28 cellular contexts compared by ENCODE assay signal in genomic region chr12:46486588-46486987, GRCh38.
"Had no signal": no experiment of that assay in that cellular context is flagged by ENCODE, and none has a peak within 500 bp of the region (broad histone marks: within the 10 kb centered on the region; RNA-seq: fewer than 3 reads in every experiment).

No MANE protein-coding gene starts in this region.

- ATAC-seq: stimulated activated naive CD8-positive, alpha-beta T cell treated with anti-CD3 and anti-CD28 coated beads, Interleukin-15, amount 100 ng/mL, for 72 hours had no signal

- H3K9me3 Mint-ChIP-seq: activated CD4-positive, alpha-beta memory T cell treated with anti-CD3 and anti-CD28 coated beads for 36 hours; activated naive CD4-positive, alpha-beta T cell treated with anti-CD3 and anti-CD28 coated beads for 36 hours; activated naive CD8-positive, alpha-beta T cell treated with anti-CD3 and anti-CD28 coated beads, Interleukin-2, amount 10 ng/mL, durations not matched to agents 7 days and 5 days; activated T-helper 1 cell treated with anti-CD3 and anti-CD28 coated beads, Interleukin-12 subunit alpha, Interleukin-12 subunit beta, Interleukin-2, Interleukin-4 antibody, amounts not matched to agents 30 ng/mL and 10 ng/mL and 1 ng/mL, durations not matched to agents 14 hours and 24 hours and 36 hours; brain; nephron progenitor cell; type B pancreatic cell had no signal

- H3K4me3 ChIP-seq: ascending aorta, cardiac muscle cell, colonic mucosa, left ventricle myocardium inferior, ovary, right lobe of liver, vagina had no signal

- H3K36me3 ChIP-seq: ascending aorta, cardiac muscle cell, colonic mucosa, left ventricle myocardium inferior, ovary, right lobe of liver, vagina had no signal

- H3K27ac Mint-ChIP-seq: activated CD4-positive, alpha-beta memory T cell treated with anti-CD3 and anti-CD28 coated beads for 36 hours; activated CD4-positive, alpha-beta T cell treated with anti-CD3 and anti-CD28 coated beads, Interleukin-2, amount 10 ng/mL, durations not matched to agents 24 days and 14 days; activated naive CD4-positive, alpha-beta T cell treated with anti-CD3 and anti-CD28 coated beads for 36 hours; activated naive CD8-positive, alpha-beta T cell treated with anti-CD3 and anti-CD28 coated beads, Interleukin-2, amount 10 ng/mL, durations not matched to agents 7 days and 5 days; activated T-helper 1 cell treated with anti-CD3 and anti-CD28 coated beads, Interleukin-12 subunit alpha, Interleukin-12 subunit beta, Interleukin-2, Interleukin-4 antibody, amounts not matched to agents 30 ng/mL and 10 ng/mL and 1 ng/mL, durations not matched to agents 14 hours and 24 hours and 36 hours; brain; naive B cell; nephron progenitor cell; progenitor cell of endocrine pancreas; stimulated activated naive CD8-positive, alpha-beta T cell treated with anti-CD3 and anti-CD28 coated beads, Interleukin-15, amount 100 ng/mL, for 72 hours; type B pancreatic cell had no signal

- H3K4me1 ChIP-seq: colonic mucosa had no signal

- H3K9me3 ChIP-seq: ascending aorta, colonic mucosa, left ventricle myocardium inferior, ovary, right lobe of liver, vagina had no signal

- H3K36me3 Mint-ChIP-seq: activated CD4-positive, alpha-beta memory T cell treated with anti-CD3 and anti-CD28 coated beads for 36 hours; brain; type B pancreatic cell had no signal

- H3K27ac ChIP-seq: ascending aorta, cardiac muscle cell, colonic mucosa, epithelial cell of prostate, left ventricle myocardium inferior, ovary, right lobe of liver, vagina had no signal

- DNase-seq: activated CD4-positive, alpha-beta memory T cell treated with anti-CD3 and anti-CD28 coated beads for 36 hours; activated CD4-positive, alpha-beta T cell treated with anti-CD3 and anti-CD28 coated beads, Interleukin-2, amount 10 ng/mL, durations not matched to agents 24 days and 14 days; activated CD4-positive, CD25-positive, alpha-beta regulatory T cell treated with anti-CD3 and anti-CD28 coated beads, Interleukin-2, amount 50 U/mL, for 72 hours; activated CD8-positive, alpha-beta memory T cell treated with anti-CD3 and anti-CD28 coated beads, Interleukin-2, amount 50 U/mL, for 4 hours; activated effector memory CD4-positive, alpha-beta T cell treated with anti-CD3 and anti-CD28 coated beads, Interleukin-2, amount 50 U/mL, for 16 hours; activated naive CD4-positive, alpha-beta T cell treated with anti-CD3 and anti-CD28 coated beads for 36 hours; activated naive CD8-positive, alpha-beta T cell treated with anti-CD3 and anti-CD28 coated beads, Interleukin-2, amount 10 ng/mL, durations not matched to agents 7 days and 5 days; activated T-cell treated with anti-CD3 and anti-CD28 coated beads, Interleukin-2, amount 50 U/mL, for 1 hour; cerebellar nuclear complex; colonic mucosa; effector CD8-positive, alpha-beta T cell; left ventricle myocardium inferior; naive B cell; nephron progenitor cell; ovary; right lobe of liver; stimulated activated CD4-positive, alpha-beta T cell treated with anti-CD3 and anti-CD28 coated beads, Interleukin-12 subunit alpha, Interleukin-12 subunit beta, amount 100 ng/mL, for 4 hours; stimulated activated CD4-positive, alpha-beta T cell treated with anti-CD3 and anti-CD28 coated beads, Interleukin-4, amount 100 ng/mL, for 1 hour; stimulated activated naive CD8-positive, alpha-beta T cell treated with anti-CD3 and anti-CD28 coated beads, Interleukin-15, amount 100 ng/mL, for 72 hours; substantia nigra had no signal
